Comparison of ENCODE assay signal across 9 cellular contexts in the genomic region with DNA sequence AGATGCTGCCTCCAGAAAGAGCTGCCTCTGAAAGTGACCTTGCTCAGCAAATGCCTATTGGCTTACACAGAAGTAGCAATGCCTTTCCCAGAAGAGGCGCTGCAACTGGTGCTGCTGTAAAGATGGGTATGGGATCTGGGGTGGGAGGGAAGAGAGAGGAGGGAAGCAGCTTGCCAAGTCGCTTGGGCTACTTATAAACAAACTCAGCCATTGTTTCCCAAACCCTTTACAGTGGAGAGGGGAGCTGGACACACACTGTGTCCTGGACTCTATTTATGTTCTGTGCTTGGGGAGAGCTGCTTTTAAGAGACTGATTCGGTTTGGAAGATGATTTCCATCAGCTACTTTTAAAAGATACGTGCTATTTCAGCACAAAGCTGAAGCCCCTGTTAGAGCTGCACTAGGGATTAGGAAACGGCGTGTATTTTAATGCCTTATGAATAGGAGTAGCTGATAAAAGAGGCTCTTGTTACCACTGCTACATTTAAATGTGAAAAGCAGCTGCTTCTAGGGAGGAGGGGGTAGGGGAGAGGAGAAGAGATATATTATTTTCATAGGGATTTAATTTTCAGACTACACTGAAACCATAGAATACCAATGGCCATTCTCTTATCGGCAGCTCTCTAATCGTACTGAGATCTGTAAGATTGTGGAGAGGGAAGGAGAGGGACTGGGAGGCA.
A peak's percentile ranks its signal among the peaks of the same experiment; 100 is the strongest.
DNase-seq lines count a peak whose midpoint lies in the region; ATAC-seq, FAIRE-seq and TF ChIP-seq lines count a peak whose summit lies in the region.
"Had no signal": no experiment of that assay in that cellular context is flagged by ENCODE, and none has a peak within 500 bp of the region (broad histone marks: within the 10 kb centered on the region; RNA-seq: fewer than 3 reads in every experiment).

No MANE protein-coding gene starts in this region.

- DNase-seq in cardiac muscle cell (ENCODE audit: low read depth in 1 of 2, low spot score in 1 of 2) (peak; percentile 33 to 61), Right ventricle myocardium superior (no peak), endothelial cell (ENCODE audit: low spot score) (peak; percentile 33), mesothelial cell of epicardium (ENCODE audit: low spot score in 2 of 2, unreplicated experiment in 2 of 2) (no peak), urothelium cell line (ENCODE audit: low spot score) (peak; percentile 20), KG1 (lab: John Stamatoyannopoulos, UW) (no peak)
- DNase-seq in activated CD8-positive, alpha-beta T cell treated with anti-CD3 and anti-CD28 coated beads, Interleukin-2, amount 10 ng/mL, durations not matched to agents 7 days and 5 days, result no peak

- no peak overlapping the region for H3K27ac ChIP-seq in cardiac muscle cell

- peaks cover 5% of the 10 kb centered on the region for H3K4me1 ChIP-seq in cardiac muscle cell (ENCODE audit: low read depth)

- H3K36me3 Mint-ChIP-seq in endothelial cell (ENCODE audit: low read depth, unreplicated experiment) (no peaks in the 10 kb centered on the region), mesothelial cell of epicardium (no peaks in the 10 kb centered on the region)
- no peaks in the 10 kb centered on the region for H3K36me3 Mint-ChIP-seq in activated CD8-positive, alpha-beta T cell treated with anti-CD3 and anti-CD28 coated beads, Interleukin-2, amount 10 ng/mL, durations not matched to agents 7 days and 5 days (ENCODE audit: low read depth)
- H3K36me3 Mint-ChIP-seq: stimulated activated effector memory CD8-positive, alpha-beta T cell treated with anti-CD3 and anti-CD28 coated beads, Interleukin-12 subunit alpha, Interleukin-12 subunit beta, amount 100 ng/mL, for 72 hours had no signal

- no peak for FAIRE-seq in urothelium cell line (lab: Jason Lieb, UNC)

- H3K36me3 ChIP-seq in cardiac muscle cell, result no peaks in the 10 kb centered on the region

- H3K27ac Mint-ChIP-seq in endothelial cell (ENCODE audit: unreplicated experiment) (no peak overlapping the region), mesothelial cell of epicardium (peak overlapping the region; percentile 63)
- no peak overlapping the region for H3K27ac Mint-ChIP-seq in activated CD8-positive, alpha-beta T cell treated with anti-CD3 and anti-CD28 coated beads, Interleukin-2, amount 10 ng/mL, durations not matched to agents 7 days and 5 days
- H3K27ac Mint-ChIP-seq: stimulated activated effector memory CD8-positive, alpha-beta T cell treated with anti-CD3 and anti-CD28 coated beads, Interleukin-12 subunit alpha, Interleukin-12 subunit beta, amount 100 ng/mL, for 72 hours had no signal

- H3K27me3 Mint-ChIP-seq in endothelial cell (ENCODE audit: unreplicated experiment) (peaks cover 2% of the 10 kb centered on the region), mesothelial cell of epicardium (ENCODE audit: low read depth) (no peaks in the 10 kb centered on the region)
- peaks cover 8% of the 10 kb centered on the region for H3K27me3 Mint-ChIP-seq in activated CD8-positive, alpha-beta T cell treated with anti-CD3 and anti-CD28 coated beads, Interleukin-2, amount 10 ng/mL, durations not matched to agents 7 days and 5 days (ENCODE audit: low read depth)

- H3K4me1 Mint-ChIP-seq in endothelial cell (ENCODE audit: unreplicated experiment) (peaks cover 29% of the 10 kb centered on the region), mesothelial cell of epicardium (peaks cover 34% of the 10 kb centered on the region)
- no peaks in the 10 kb centered on the region for H3K4me1 Mint-ChIP-seq in activated CD8-positive, alpha-beta T cell treated with anti-CD3 and anti-CD28 coated beads, Interleukin-2, amount 10 ng/mL, durations not matched to agents 7 days and 5 days (ENCODE audit: low read depth)
- H3K4me1 Mint-ChIP-seq: stimulated activated effector memory CD8-positive, alpha-beta T cell treated with anti-CD3 and anti-CD28 coated beads, Interleukin-12 subunit alpha, Interleukin-12 subunit beta, amount 100 ng/mL, for 72 hours had no signal

- H3K4me3 ChIP-seq in cardiac muscle cell, result no peak overlapping the region

- POLR2A ChIA-PET in activated CD8-positive, alpha-beta T cell treated with anti-CD3 and anti-CD28 coated beads, Interleukin-2, amount 10 ng/mL, durations not matched to agents 7 days and 5 days (lab: Charles Lee), result no interaction called here

- no peaks in the 10 kb centered on the region for H3K9me3 Mint-ChIP-seq in endothelial cell (ENCODE audit: unreplicated experiment)
- H3K9me3 Mint-ChIP-seq in mesothelial cell of epicardium, result no peaks in the 10 kb centered on the region
- no peaks in the 10 kb centered on the region for H3K9me3 Mint-ChIP-seq in activated CD8-positive, alpha-beta T cell treated with anti-CD3 and anti-CD28 coated beads, Interleukin-2, amount 10 ng/mL, durations not matched to agents 7 days and 5 days (ENCODE audit: insufficient read depth)
- H3K9me3 Mint-ChIP-seq: stimulated activated effector memory CD8-positive, alpha-beta T cell treated with anti-CD3 and anti-CD28 coated beads, Interleukin-12 subunit alpha, Interleukin-12 subunit beta, amount 100 ng/mL, for 72 hours had no signal

- intact Hi-C loops in Right ventricle myocardium superior (cut with DNase I), result no loop called here

- no peaks in the 10 kb centered on the region for H3K27me3 ChIP-seq in cardiac muscle cell

- H3K9me3 ChIP-seq in cardiac muscle cell (ENCODE audit: low read depth), result no peaks in the 10 kb centered on the region

- TF ChIP-seq CTCF in cardiac muscle cell (IDR thresholded peaks at IDR 0.05; ENCODE audit: low read depth, low read length), result no peak
- no peak for TF ChIP-seq CTCF in endothelial cell (IDR thresholded peaks at IDR 0.05; ENCODE audit: unreplicated experiment)
- TF ChIP-seq CTCF in mesothelial cell of epicardium (IDR thresholded peaks at IDR 0.05; ENCODE audit: unreplicated experiment), result no peak

- no peak for ATAC-seq in Right ventricle myocardium superior (ENCODE audit: poor library complexity)
- ATAC-seq in activated CD8-positive, alpha-beta T cell treated with anti-CD3 and anti-CD28 coated beads, Interleukin-2, amount 10 ng/mL, durations not matched to agents 7 days and 5 days, result no peak
- no peak for ATAC-seq in GM18498 (IDR thresholded peaks at IDR 0.05; ENCODE audit: unreplicated experiment)
- ATAC-seq: stimulated activated effector memory CD8-positive, alpha-beta T cell treated with anti-CD3 and anti-CD28 coated beads, Interleukin-12 subunit alpha, Interleukin-12 subunit beta, amount 100 ng/mL, for 72 hours had no signal

- CTCF ChIA-PET in activated CD8-positive, alpha-beta T cell treated with anti-CD3 and anti-CD28 coated beads, Interleukin-2, amount 10 ng/mL, durations not matched to agents 7 days and 5 days (lab: Charles Lee), result interaction anchor here (0.9 to 1.1 kb wide), 2 partner anchors 91 to 507 kb away, joined by 3 read pairs; no protein-coding TSS in a partner anchor

- H3K4me3 Mint-ChIP-seq in endothelial cell (ENCODE audit: unreplicated experiment) (no peak overlapping the region), mesothelial cell of epicardium (peak overlapping the region; percentile 32)
- H3K4me3 Mint-ChIP-seq in activated CD8-positive, alpha-beta T cell treated with anti-CD3 and anti-CD28 coated beads, Interleukin-2, amount 10 ng/mL, durations not matched to agents 7 days and 5 days, result no peak overlapping the region
- H3K4me3 Mint-ChIP-seq: stimulated activated effector memory CD8-positive, alpha-beta T cell treated with anti-CD3 and anti-CD28 coated beads, Interleukin-12 subunit alpha, Interleukin-12 subunit beta, amount 100 ng/mL, for 72 hours had no signal

Comparison
In these comparisons a context has a peak if more than half of its experiments do, and no peak if none do; other contexts are left out.
1. DNase-seq: peak in cardiac muscle cell (2 of 2), endothelial cell (single experiment) and urothelium cell line (single experiment); none in Right ventricle myocardium superior (single experiment), mesothelial cell of epicardium (0 of 2), KG1 (single experiment) and activated CD8-positive, alpha-beta T cell treated with anti-CD3 and anti-CD28 coated beads, Interleukin-2, amount 10 ng/mL, durations not matched to agents 7 days and 5 days (single experiment).